ENCODE assay signal across 24 cellular contexts in genomic region chr6:99187429-99187828, GRCh38.
A peak's percentile ranks its signal among the peaks of the same experiment; 100 is the strongest.
DNase-seq lines count a peak whose midpoint lies in the region; ATAC-seq, FAIRE-seq and TF ChIP-seq lines count a peak whose summit lies in the region.
"Had no signal": no experiment of that assay in that cellular context is flagged by ENCODE, and none has a peak within 500 bp of the region (broad histone marks: within the 10 kb centered on the region; RNA-seq: fewer than 3 reads in every experiment).

No MANE protein-coding gene starts in this region.

- intact Hi-C loops in lower lobe of right lung (cut with DNase I): no loop called here

- H3K9me3 ChIP-seq in lower lobe of right lung (no peaks in the 10 kb centered on the region), suprapubic skin (no peaks in the 10 kb centered on the region)
- H3K9me3 ChIP-seq: breast epithelium, neutrophil, testis had no signal

- TF ChIP-seq CTCF in bronchial epithelial cell (IDR thresholded peaks at IDR 0.05; ENCODE audit: insufficient read depth, low read length, severe bottlenecking): no peak
- TF ChIP-seq CTCF in lower lobe of right lung (IDR thresholded peaks at IDR 0.05): no peak
- TF ChIP-seq CTCF in suprapubic skin (IDR thresholded peaks at IDR 0.05): no peak

- H3K4me3 ChIP-seq in bronchial epithelial cell (ENCODE audit: low read depth, low read length): no peak overlapping the region
- no peak overlapping the region for H3K4me3 ChIP-seq in lower lobe of right lung
- H3K4me3 ChIP-seq in suprapubic skin: no peak overlapping the region
- H3K4me3 ChIP-seq: breast epithelium, SK-N-MC, testis had no signal

- ATAC-seq in lower lobe of right lung (peak; percentile 71 to 79), GM19455 (IDR thresholded peaks at IDR 0.05; ENCODE audit: unreplicated experiment) (no peak)
- ATAC-seq: activated T-helper 17 cell treated with anti-CD3 and anti-CD28 coated beads, Interleukin-2, amount 50 U/mL, for 72 hours; left colon; Panc1 had no signal

- DNase-seq in EH (ENCODE audit: low read depth) (peak; percentile 2), NCI-H1105 treated with DMSO at 0.1 percent for 48 hours (lab: John Stamatoyannopoulos, UW) (peak; percentile 78), bronchial epithelial cell (ENCODE audit: low read depth) (peak; percentile 77), lower lobe of right lung (no peak), suprapubic skin (ENCODE audit: low spot score in 2 of 2) (no peak), NCI-H510A treated with DMSO at 0.1 percent for 48 hours (lab: John Stamatoyannopoulos, UW) (no peak), NCI-H82 (lab: John Stamatoyannopoulos, UW) (no peak)
- DNase-seq: activated CD4-positive, CD25-positive, alpha-beta regulatory T cell treated with anti-CD3 and anti-CD28 coated beads, Interleukin-2, amount 50 U/mL, for 72 hours; CD8-positive, alpha-beta memory T cell; DND-41; foreskin melanocyte; left colon; NCI-H2029; NCI-H526 treated with DMSO at 0.1 percent for 48 hours; stimulated activated CD4-positive, alpha-beta T cell treated with anti-CD3 and anti-CD28 coated beads, Interleukin-15, amount 100 ng/mL, for 24 hours; T-helper 9 cell; testis had no signal

- H3K4me1 ChIP-seq in lower lobe of right lung (no peaks in the 10 kb centered on the region), suprapubic skin (no peaks in the 10 kb centered on the region)
- H3K4me1 ChIP-seq: breast epithelium, testis had no signal

- 55% methylated on average over 2 of the region's 2 CpGs for WGBS in suprapubic skin

- TF ChIP-seq POLR2A in suprapubic skin (IDR thresholded peaks at IDR 0.05): no peak

- TF ChIP-seq EP300 in suprapubic skin (IDR thresholded peaks at IDR 0.05): no peak

- no peak overlapping the region for H3K27ac ChIP-seq in lower lobe of right lung
- no peak overlapping the region for H3K27ac ChIP-seq in suprapubic skin
- H3K27ac ChIP-seq: breast epithelium, HL-60, neutrophil, SK-N-MC, testis had no signal

- H3K27me3 ChIP-seq in bronchial epithelial cell (ENCODE audit: control insufficient read depth, insufficient read depth, low read length) (no peaks in the 10 kb centered on the region), lower lobe of right lung (ENCODE audit: low read depth) (no peaks in the 10 kb centered on the region), suprapubic skin (no peaks in the 10 kb centered on the region)
- H3K27me3 ChIP-seq: breast epithelium, neutrophil, testis had no signal

- H3K36me3 ChIP-seq in bronchial epithelial cell (ENCODE audit: control insufficient read depth, insufficient read depth, low read length): no peaks in the 10 kb centered on the region
- H3K36me3 ChIP-seq in lower lobe of right lung: no peaks in the 10 kb centered on the region
- H3K36me3 ChIP-seq in suprapubic skin: no peaks in the 10 kb centered on the region
- H3K36me3 ChIP-seq: breast epithelium, neutrophil had no signal

- no peak for FAIRE-seq in bronchial epithelial cell (lab: Jason Lieb, UNC)

Comparison
In these comparisons a context has a peak if more than half of its experiments do, and no peak if none do; other contexts are left out.
1. DNase-seq: peak in EH (single experiment), NCI-H1105 treated with DMSO at 0.1 percent for 48 hours (single experiment) and bronchial epithelial cell (single experiment); none in lower lobe of right lung (single experiment), suprapubic skin (0 of 2), NCI-H510A treated with DMSO at 0.1 percent for 48 hours (single experiment) and NCI-H82 (single experiment).